Comparison of ENCODE assay signal across 17 cellular contexts in the genomic region with DNA sequence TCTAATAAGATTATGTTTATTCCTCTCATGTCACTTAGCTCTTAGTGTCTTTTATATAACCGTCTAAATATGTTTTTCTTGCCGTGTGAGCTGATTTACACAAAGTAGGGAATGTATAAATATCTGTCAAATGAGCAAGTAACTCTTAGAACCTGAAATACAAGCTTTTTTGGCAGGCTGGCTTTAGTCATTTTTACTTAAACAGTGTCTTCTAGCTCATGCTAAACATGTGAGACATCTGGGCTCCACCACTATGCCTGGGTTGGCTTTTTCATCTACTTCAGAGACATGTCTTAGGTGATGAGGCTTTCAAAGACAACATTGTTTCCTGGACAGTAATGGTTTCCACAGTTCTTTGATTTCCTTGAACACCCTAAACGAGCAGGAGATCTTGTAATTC.
DNase-seq lines count a peak whose midpoint lies in the region; ATAC-seq, FAIRE-seq and TF ChIP-seq lines count a peak whose summit lies in the region.
"Had no signal": no experiment of that assay in that cellular context is flagged by ENCODE, and none has a peak within 500 bp of the region (broad histone marks: within the 10 kb centered on the region; RNA-seq: fewer than 3 reads in every experiment).

No MANE protein-coding gene starts in this region.

- H3K4me1 ChIP-seq in HEK293 (ENCODE audit: control insufficient read depth, insufficient read depth, low read length) (peaks cover 20% of the 10 kb centered on the region), body of pancreas (peaks cover 57% of the 10 kb centered on the region), small intestine (ENCODE audit: control insufficient read depth in 2 of 2, insufficient read depth in 1 of 2, low read depth in 1 of 2, low read length in 1 of 2) (peaks cover 0 to under 1% of the 10 kb centered on the region in 2 donors), mammary epithelial cell (ENCODE audit: insufficient read depth, low read length) (no peaks in the 10 kb centered on the region)

- TF ChIP-seq POLR2A in body of pancreas (IDR thresholded peaks at IDR 0.05): no peak

- no peaks in the 10 kb centered on the region for H3K79me2 ChIP-seq in mammary epithelial cell (ENCODE audit: insufficient read depth, low read length)

- WGBS in body of pancreas, 2 donors: 25 to 28% methylated on average over 3 of the region's 3 CpGs
- WGBS in small intestine, 3 donors: 47 to 63% (median 53%) methylated on average over 3 of the region's 3 CpGs
- WGBS in mammary epithelial cell (ENCODE audit: low coverage, missing lambda C conversion rate): 83% methylated on average over 3 of the region's 3 CpGs

- FAIRE-seq in D721Med (lab: Jason Lieb, UNC) (peak; percentile 85), small intestine (lab: Jason Lieb, UNC) (no peak)
- FAIRE-seq: G401.6, GM12891, H1 had no signal

- H4K20me1 ChIP-seq in mammary epithelial cell (ENCODE audit: insufficient read depth, low read length): no peaks in the 10 kb centered on the region
- H4K20me1 ChIP-seq: BLaER1 treated with 17β-estradiol and CSF1 and Interleukin-3, amounts not matched to agents 10 nM and 100 nM had no signal

- no peak for ATAC-seq in body of pancreas

- POLR2A ChIA-PET in HEK293 (lab: Yijun Ruan, JAX): no interaction called here

- no TSS peak for BruUV-seq in mammary epithelial cell (replicated peaks; lab: Mats Ljungman, UMichigan)

- no peak overlapping the region for H3K9ac ChIP-seq in mammary epithelial cell (ENCODE audit: insufficient read depth, low read length)
- H3K9ac ChIP-seq: BLaER1 treated with 17β-estradiol and CSF1 and Interleukin-3, amounts not matched to agents 10 nM and 100 nM had no signal

- H3K4me3 ChIP-seq in HEK293 (ENCODE audit: low read depth, low read length): no peak overlapping the region
- H3K4me3 ChIP-seq in body of pancreas: no peak overlapping the region
- no peak overlapping the region for H3K4me3 ChIP-seq in small intestine (ENCODE audit: low read depth in 1 of 2, low read length in 2 of 2)
- H3K4me3 ChIP-seq in mammary epithelial cell (replicated peaks in 1 of 3; ENCODE audit: insufficient read depth in 1 of 3, low read depth in 2 of 3, low read length in 3 of 3): no peak overlapping the region
- H3K4me3 ChIP-seq: BLaER1 treated with 17β-estradiol and CSF1 and Interleukin-3, amounts not matched to agents 10 nM and 100 nM; HAP-1 had no signal

- DNase-seq in D721Med (ENCODE audit: insufficient read length, low spot score): no peak
- no peak for DNase-seq in body of pancreas
- peak; percentile 16 for DNase-seq in small intestine
- DNase-seq in activated T-cell treated with anti-CD3 and anti-CD28 coated beads for 4 hours: no peak
- no peak for DNase-seq in mammary epithelial cell
- DNase-seq in head of caudate nucleus: no peak
- DNase-seq: ACHN; Calu3; CD4-positive, alpha-beta T cell; EL; HFFc6 had no signal

- in situ Hi-C loops in mammary epithelial cell (cut with MboI; ENCODE audit: low sequenced_read_pairs in 2 of 2): no loop called here

- H3K27me3 ChIP-seq in body of pancreas: no peaks in the 10 kb centered on the region
- no peaks in the 10 kb centered on the region for H3K27me3 ChIP-seq in small intestine (ENCODE audit: control insufficient read depth in 2 of 2, insufficient read depth in 2 of 2, low read length in 2 of 2)
- H3K27me3 ChIP-seq in mammary epithelial cell (ENCODE audit: insufficient read depth, low read length): no peaks in the 10 kb centered on the region
- H3K27me3 ChIP-seq: BLaER1 treated with 17β-estradiol and CSF1 and Interleukin-3, amounts not matched to agents 10 nM and 100 nM had no signal

- intact Hi-C loops in body of pancreas (cut with DNase I) (no loop called here), mammary epithelial cell (cut with micrococcal nuclease) (no loop called here), head of caudate nucleus (cut with DNase I) (no loop called here)

- H2AFZ ChIP-seq in mammary epithelial cell (ENCODE audit: low read depth, low read length): no peak overlapping the region

- no peaks in the 10 kb centered on the region for H3K36me3 ChIP-seq in HEK293 (ENCODE audit: control insufficient read depth in 2 of 2, insufficient read depth in 1 of 2, low read length in 2 of 2)
- no peaks in the 10 kb centered on the region for H3K36me3 ChIP-seq in body of pancreas (replicated peaks in 1 of 2; ENCODE audit: insufficient read depth in 1 of 2, low read depth in 2 of 2)
- no peaks in the 10 kb centered on the region for H3K36me3 ChIP-seq in small intestine (ENCODE audit: control insufficient read depth in 2 of 2, insufficient read depth in 2 of 2, low read length in 2 of 2)
- H3K36me3 ChIP-seq in mammary epithelial cell (ENCODE audit: insufficient read depth, low read length): no peaks in the 10 kb centered on the region
- H3K36me3 ChIP-seq: BLaER1 treated with 17β-estradiol and CSF1 and Interleukin-3, amounts not matched to agents 10 nM and 100 nM; HAP-1 had no signal

- H3K9me3 ChIP-seq in HEK293 (ENCODE audit: control insufficient read depth, insufficient read depth, low read depth, low read length) (no peaks in the 10 kb centered on the region), body of pancreas (no peaks in the 10 kb centered on the region), small intestine (ENCODE audit: control insufficient read depth, low read depth) (no peaks in the 10 kb centered on the region), mammary epithelial cell (replicated peaks; ENCODE audit: insufficient read depth, low read length) (no peaks in the 10 kb centered on the region)
- H3K9me3 ChIP-seq: HAP-1 had no signal

- dilution Hi-C loops in mammary epithelial cell (cut with HindIII; ENCODE audit: low sequenced_read_pairs): no loop called here

- no peak overlapping the region for H3K4me2 ChIP-seq in mammary epithelial cell (ENCODE audit: insufficient read depth, low read depth, low read length)
- H3K4me2 ChIP-seq: BLaER1 treated with 17β-estradiol and CSF1 and Interleukin-3, amounts not matched to agents 10 nM and 100 nM had no signal

- H3K27ac ChIP-seq in HEK293 (ENCODE audit: extremely low read depth, low read depth, low read length): no peak overlapping the region
- peak overlapping the region in 3 of 4 donors; percentile 18 to 52 (median 35) for H3K27ac ChIP-seq in body of pancreas
- no peak overlapping the region for H3K27ac ChIP-seq in small intestine (ENCODE audit: low read depth in 1 of 2, low read length in 1 of 2)
- H3K27ac ChIP-seq in mammary epithelial cell (ENCODE audit: insufficient read depth, low read depth, low read length): no peak overlapping the region
- H3K27ac ChIP-seq: BLaER1 treated with 17β-estradiol and CSF1 and Interleukin-3, amounts not matched to agents 10 nM and 100 nM had no signal

- CTCF ChIA-PET in HEK293 (lab: Yijun Ruan, JAX): no interaction called here
- CTCF ChIA-PET in mammary epithelial cell (lab: Charles Lee; ENCODE audit: low non-redundant PET): no interaction called here

- no peak for TF ChIP-seq CTCF in D721Med (IDR thresholded peaks at IDR 0.05; ENCODE audit: insufficient read depth, missing control alignments)
- TF ChIP-seq CTCF in HEK293 (tag by site-specific recombination; IDR thresholded peaks at IDR 0.05): no peak
- TF ChIP-seq CTCF in body of pancreas (IDR thresholded peaks at IDR 0.05): no peak
- TF ChIP-seq CTCF in mammary epithelial cell (conservative IDR thresholded peaks at IDR 0.05 in 1 of 2, IDR thresholded peaks at IDR 0.05 in 1 of 2; ENCODE audit: extremely low read depth in 1 of 2, insufficient read depth in 1 of 2, low read depth in 1 of 2, low read length in 2 of 2): no peak

TF ChIP-seq in HEK293, 187 proteins besides CTCF, POLR2A, EP300 and RAD21:
- TF ChIP-seq ZFP69B (tag by site-specific recombination; IDR thresholded peaks at IDR 0.05) (no peak), ZBTB17 (tag by site-specific recombination; IDR thresholded peaks at IDR 0.05) (peak; percentile 43)

Comparison
In these comparisons a context has a peak if more than half of its experiments do, and no peak if none do; other contexts are left out.
1. H3K27ac ChIP-seq: peak in body of pancreas (3 of 4); none in HEK293 (single experiment), small intestine (0 of 2) and mammary epithelial cell (single experiment).